8 cellular contexts compared by ENCODE assay signal in genomic region chr19:45038931-45039893, GRCh38. TPM values are rescaled to one million over a fixed set of nuclear protein-coding genes. Genes with fewer than 3 reads are reported as not detected.
DNase-seq lines count a peak whose midpoint lies in the region; ATAC-seq, FAIRE-seq and TF ChIP-seq lines count a peak whose summit lies in the region.

Gene CLASRP (plus strand): TSS chr19:45039045. CDS start chr19:45040213, 1,168 bp downstream.

- no TSS peak for BruUV-seq in HCT116 (replicated peaks; lab: Mats Ljungman, UMichigan)

- POLR2A ChIA-PET in HCT116 (lab: Charles Lee) = interaction anchor here (0.8 to 1.6 kb wide), 7 partner anchors 10 to 149 kb away, joined by 3 to 6 read pairs (median 3); no protein-coding TSS in a partner anchor

- H2AFZ ChIP-seq in HCT116 (ENCODE audit: low read depth, low read length, poor library complexity, severe bottlenecking) (no peak within 1 kb of the TSS), osteoblast (ENCODE audit: low read length) (peak within 1 kb of the TSS; percentile 88)

- peak; percentile 94 for FAIRE-seq in G401.6 (lab: Jason Lieb, UNC)

- H3K9me2 ChIP-seq in HCT116 (ENCODE audit: insufficient read depth) = no peaks in the 10 kb centered on the region

- CTCF ChIA-PET in HCT116 (lab: Charles Lee) = interaction anchor here (1.9 kb wide), 1 partner anchor 20 kb away, joined by 18 read pairs; no protein-coding TSS in a partner anchor

- peaks cover 31% of the 10 kb centered on the region for H3K4me1 Mint-ChIP-seq in activated naive CD4-positive, alpha-beta T cell treated with anti-CD3 and anti-CD28 coated beads, Interleukin-2, amount 50 U/mL, for 24 hours

- peak within 1 kb of the TSS; percentile 94 to 95 for H3K4me3 ChIP-seq in HCT116 (replicated peaks in 1 of 2; ENCODE audit: low read depth in 1 of 2, low read length in 2 of 2)
- H3K4me3 ChIP-seq in osteoblast (ENCODE audit: insufficient read depth, low read length) = peak within 1 kb of the TSS; percentile 99
- H3K4me3 ChIP-seq in testis = peak within 1 kb of the TSS; percentile 91 to 94

- H3K36me3 Mint-ChIP-seq in activated naive CD4-positive, alpha-beta T cell treated with anti-CD3 and anti-CD28 coated beads, Interleukin-2, amount 50 U/mL, for 24 hours = peaks cover 21% of the 10 kb centered on the region

- TF ChIP-seq CTCF in HCT116 (IDR thresholded peaks at IDR 0.05 in 2 of 3, conservative IDR thresholded peaks at IDR 0.05 in 1 of 3; ENCODE audit: borderline replicate concordance in 1 of 3, insufficient read depth in 1 of 3, low read depth in 2 of 3, low read length in 2 of 3) (no peak), osteoblast (IDR thresholded peaks at IDR 0.05; ENCODE audit: extremely low read depth, low read depth, low read length) (no peak), testis (IDR thresholded peaks at IDR 0.05) (no peak)

- H3K36me3 ChIP-seq in HCT116 (ENCODE audit: control insufficient read depth in 1 of 2, insufficient read depth in 2 of 2, low read length in 2 of 2) = peaks cover 21 to 23% of the 10 kb centered on the region in 2 experiments
- H3K36me3 ChIP-seq in osteoblast (ENCODE audit: insufficient read depth, low read length) = peaks cover 45% of the 10 kb centered on the region
- no peaks in the 10 kb centered on the region for H3K36me3 ChIP-seq in testis (ENCODE audit: low read depth, missing control alignments)

- no peaks in the 10 kb centered on the region for H3K9me3 ChIP-seq in HCT116 (ENCODE audit: control insufficient read depth in 1 of 2, insufficient read depth in 1 of 2, low read depth in 1 of 2, low read length in 2 of 2)
- H3K9me3 ChIP-seq in osteoblast (ENCODE audit: low read depth, low read length) = no peaks in the 10 kb centered on the region
- no peaks in the 10 kb centered on the region for H3K9me3 ChIP-seq in testis

- H3K4me1 ChIP-seq in HCT116 (ENCODE audit: control insufficient read depth in 1 of 2, insufficient read depth in 2 of 2, low read length in 2 of 2) (peaks cover 7 to 9% of the 10 kb centered on the region in 2 experiments), osteoblast (ENCODE audit: insufficient read depth, low read length) (peaks cover 11% of the 10 kb centered on the region), testis (peaks cover 19% of the 10 kb centered on the region)

- RAD21 ChIA-PET in HCT116 (lab: Charles Lee; ENCODE audit: low non-redundant PET in 1 of 2, low total read pairs in 2 of 2, uncharacterized antibody in 2 of 2, unreplicated experiment in 2 of 2) = interaction anchor here (0.6 to 0.7 kb wide), 3 partner anchors 10 to 53 kb away, joined by 3 read pairs; no protein-coding TSS in a partner anchor

- TF ChIP-seq RAD21 in HCT116 (IDR thresholded peaks at IDR 0.05; ENCODE audit: low read depth) = no peak

- H3K4me3 Mint-ChIP-seq in activated naive CD4-positive, alpha-beta T cell treated with anti-CD3 and anti-CD28 coated beads, Interleukin-2, amount 50 U/mL, for 24 hours = peak within 1 kb of the TSS; percentile 98

- intact Hi-C loops in HCT116 (cut with micrococcal nuclease) = no loop called here
- intact Hi-C loops in testis (cut with DNase I; ENCODE audit: low total_unique reads) = no loop called here

- peak; percentile 77 for TF ChIP-seq POLR2A in HCT116 (IDR thresholded peaks at IDR 0.05; ENCODE audit: borderline replicate concordance, extremely low read depth, insufficient read depth, insufficient read length)
- peak; percentile 93 for TF ChIP-seq POLR2A in testis (IDR thresholded peaks at IDR 0.05)

- H3K27me3 Mint-ChIP-seq in activated naive CD4-positive, alpha-beta T cell treated with anti-CD3 and anti-CD28 coated beads, Interleukin-2, amount 50 U/mL, for 24 hours = no peaks in the 10 kb centered on the region

- DNase-seq in HCT116 (ENCODE audit: low read depth, low spot score) (peak; percentile 71), MV-4-11 (lab: John Stamatoyannopoulos, UW) (peak; percentile 92), SKM-1 (lab: John Stamatoyannopoulos, UW; ENCODE audit: unreplicated experiment) (peak; percentile 8), glomerular endothelial cell (ENCODE audit: extremely low read depth, low read depth, low spot score) (peak; percentile 29), osteoblast (ENCODE audit: insufficient read length, low spot score, missing footprints) (peak; percentile 98), testis (peak; percentile 94)

- peak within 1 kb of the TSS; percentile 90 for H3K9ac ChIP-seq in HCT116 (ENCODE audit: low read length)

- peak; percentile 96 for ATAC-seq in HCT116

- no peaks in the 10 kb centered on the region for H3K9me3 Mint-ChIP-seq in activated naive CD4-positive, alpha-beta T cell treated with anti-CD3 and anti-CD28 coated beads, Interleukin-2, amount 50 U/mL, for 24 hours

- whole genome bisulfite sequencing in testis, 2 donors = 1 to 2% methylated on average over 48 to 62 of the region's 62 CpGs

- peak within 1 kb of the TSS; percentile 94 for H3K4me2 ChIP-seq in HCT116 (ENCODE audit: low read length)
- H3K4me2 ChIP-seq in osteoblast (ENCODE audit: insufficient read depth, low read length) = peak within 1 kb of the TSS; percentile 93

- H3K27ac Mint-ChIP-seq in activated naive CD4-positive, alpha-beta T cell treated with anti-CD3 and anti-CD28 coated beads, Interleukin-2, amount 50 U/mL, for 24 hours = peak within 1 kb of the TSS; percentile 98

- H4K20me1 ChIP-seq in HCT116 (ENCODE audit: insufficient read depth) (peaks cover 15% of the 10 kb centered on the region; the same call in 1 of the 2 replicates), osteoblast (ENCODE audit: insufficient read depth, low read length) (peaks cover 28% of the 10 kb centered on the region)

- H3K27me3 ChIP-seq in HCT116 (ENCODE audit: insufficient read depth, low read length) (no peaks in the 10 kb centered on the region), osteoblast (ENCODE audit: insufficient read depth, low read length) (no peaks in the 10 kb centered on the region), testis (no peaks in the 10 kb centered on the region)

- peak within 1 kb of the TSS; percentile 89 for H3K27ac ChIP-seq in HCT116 (ENCODE audit: low read depth, low read length)
- peak within 1 kb of the TSS; percentile 97 for H3K27ac ChIP-seq in osteoblast (ENCODE audit: low read depth, low read length)
- peak within 1 kb of the TSS; percentile 91 to 92 for H3K27ac ChIP-seq in testis

- peaks cover 51% of the 10 kb centered on the region for H3K79me2 ChIP-seq in HCT116 (ENCODE audit: insufficient read depth, low read length)
- peaks cover 46% of the 10 kb centered on the region for H3K79me2 ChIP-seq in osteoblast (ENCODE audit: insufficient read depth, low read length)

TF ChIP-seq in HCT116, 20 proteins besides CTCF, POLR2A, EP300 and RAD21 (continues in another document):
- no peak for TF ChIP-seq CBX3 (IDR thresholded peaks at IDR 0.05; ENCODE audit: low read depth)
- no peak for TF ChIP-seq REST (IDR thresholded peaks at IDR 0.05; ENCODE audit: low read depth)
- no peak for TF ChIP-seq ATF3 (IDR thresholded peaks at IDR 0.05)
- TF ChIP-seq MAX (IDR thresholded peaks at IDR 0.05) = peak; percentile 68
- no peak for TF ChIP-seq ZBTB33 (IDR thresholded peaks at IDR 0.05; ENCODE audit: extremely low read depth, insufficient replicate concordance, low read length)
- TF ChIP-seq EZH2 (IDR thresholded peaks at IDR 0.05) = no peak

RNA-seq across cellular contexts. Expression of gene CLASRP, which starts in this region (rescaled TPM):
- 79.9 TPM for total RNA-seq in HCT116 (2021; ENCODE audit: unreplicated experiment)
- 55.4 and 58.1 TPM in 2 replicates for polyA plus RNA-seq in HCT116 (2012)
- total RNA-seq in glomerular endothelial cell = 42.7 and 43.3 TPM in 2 replicates
- total RNA-seq in osteoblast = 17.0 and 17.1 TPM in 2 replicates
- total RNA-seq in testis = 100 to 1,000 TPM; 113 to 132 TPM
- 76.1 TPM for polyA plus RNA-seq in testis (ENCODE audit: insufficient read depth, low read depth, low replicate concordance)

Comparison
In these comparisons a context has a peak if more than half of its experiments do, and no peak if none do; other contexts are left out.
1. Peak in every context shown above with its lines: DNase-seq, ATAC-seq, H3K4me3 ChIP-seq and H3K27ac ChIP-seq.
2. DNase-seq: peak in every context shown above with its lines; median percentile 98 in osteoblast; 94 in testis; 92 in MV-4-11; 71 in HCT116; 29 in glomerular endothelial cell; 8 in SKM-1.